20 cellular contexts compared by ENCODE assay signal in genomic region chr10:70417568-70417967, GRCh38. TPM values are rescaled to one million over a fixed set of nuclear protein-coding genes. Genes with fewer than 3 reads are reported as not detected.
DNase-seq lines count a peak whose midpoint lies in the region; ATAC-seq, FAIRE-seq and TF ChIP-seq lines count a peak whose summit lies in the region.
"Had no signal": no experiment of that assay in that cellular context is flagged by ENCODE, and none has a peak within 500 bp of the region (broad histone marks: within the 10 kb centered on the region; RNA-seq: fewer than 3 reads in every experiment).

No MANE protein-coding gene starts in this region.

- ATAC-seq in A549 (no peak; a peak in 1 of 6 replicates), GM19467 (IDR thresholded peaks at IDR 0.05; ENCODE audit: unreplicated experiment) (no peak), HG02981 (IDR thresholded peaks at IDR 0.05; ENCODE audit: unreplicated experiment) (no peak)
- ATAC-seq in CD4-positive, alpha-beta T cell (ENCODE audit: poor library complexity) = no peak
- ATAC-seq: left lung had no signal

- peak overlapping the region; percentile 62 for H3K27ac Mint-ChIP-seq in CD4-positive, alpha-beta T cell
- peak overlapping the region; percentile 14 for H3K27ac Mint-ChIP-seq in activated naive CD8-positive, alpha-beta T cell treated with anti-CD3 and anti-CD28 coated beads for 36 hours

- H3K27me3 Mint-ChIP-seq in CD4-positive, alpha-beta T cell = no peaks in the 10 kb centered on the region
- no peaks in the 10 kb centered on the region for H3K27me3 Mint-ChIP-seq in activated naive CD8-positive, alpha-beta T cell treated with anti-CD3 and anti-CD28 coated beads for 36 hours

- CTCF ChIA-PET in A549 (lab: Yijun Ruan, JAX) = interaction anchor here (1.0 to 1.7 kb wide), 2 partner anchors 11 to 31 kb away, joined by 3 read pairs; no protein-coding TSS in a partner anchor
- CTCF ChIA-PET in CD4-positive, alpha-beta T cell (lab: Charles Lee) = no interaction called here

- WGBS in A549 (ENCODE audit: missing lambda C conversion rate) = 86% methylated on average over 1 of the region's 1 CpG

- H3K4me2 ChIP-seq in A549 = peak overlapping the region; percentile 39

- peaks cover 58% of the 10 kb centered on the region for H3K36me3 Mint-ChIP-seq in CD4-positive, alpha-beta T cell (ENCODE audit: low read depth)
- H3K36me3 Mint-ChIP-seq in activated naive CD8-positive, alpha-beta T cell treated with anti-CD3 and anti-CD28 coated beads for 36 hours = peaks cover 14% of the 10 kb centered on the region

- H3K4me3 ChIP-seq in A549 (no peak overlapping the region), foreskin fibroblast (ENCODE audit: low read depth in 1 of 2, low read length in 2 of 2) (no peak overlapping the region)
- H3K4me3 ChIP-seq: left lung had no signal

- H3K27me3 ChIP-seq in CD4-positive, alpha-beta T cell (ENCODE audit: control insufficient read depth, insufficient read depth, low read length) = no peaks in the 10 kb centered on the region
- H3K27me3 ChIP-seq: left lung had no signal

- intact Hi-C loops in CD4-positive, alpha-beta T cell (cut with DNase I, micrococcal nuclease) = no loop called here

- DNase-seq in A549 (ENCODE audit: low read depth in 1 of 2, low spot score in 1 of 2) (no peak), foreskin fibroblast (peak; percentile 21 to 52), NCI-H2196 treated with DMSO at 0.1 percent for 48 hours (lab: John Stamatoyannopoulos, UW; ENCODE audit: unreplicated experiment) (no peak), KG1 (lab: John Stamatoyannopoulos, UW) (no peak)
- DNase-seq in CD4-positive, alpha-beta T cell = no peak
- DNase-seq in activated naive CD8-positive, alpha-beta T cell treated with anti-CD3 and anti-CD28 coated beads for 36 hours = no peak
- DNase-seq: activated CD4-positive, alpha-beta T cell treated with anti-CD3 and anti-CD28 coated beads, Interleukin-2, amount 50 U/mL, for 1 hour; activated gamma-delta T cell; DMS153; effector CD4-positive, alpha-beta T cell; left lung; NCI-H1694; SIG-M5 had no signal

- no peak for TF ChIP-seq CTCF in A549 (IDR thresholded peaks at IDR 0.05)
- no peak for TF ChIP-seq CTCF in CD4-positive, alpha-beta T cell (IDR thresholded peaks at IDR 0.05)
- no peak for TF ChIP-seq CTCF in foreskin fibroblast (IDR thresholded peaks at IDR 0.05; ENCODE audit: low read depth, low read length)

- TF ChIP-seq POLR2A in A549 (IDR thresholded peaks at IDR 0.05; ENCODE audit: low read length) = no peak

- H3K4me1 Mint-ChIP-seq in CD4-positive, alpha-beta T cell (ENCODE audit: low read depth) = peaks cover 35% of the 10 kb centered on the region
- peaks cover 35% of the 10 kb centered on the region for H3K4me1 Mint-ChIP-seq in activated naive CD8-positive, alpha-beta T cell treated with anti-CD3 and anti-CD28 coated beads for 36 hours

- POLR2A ChIA-PET in A549 (lab: Yijun Ruan, JAX) = interaction anchor here (1.1 to 1.5 kb wide), 3 partner anchors 12 to 14 kb away, joined by 3 to 5 read pairs (median 5); partner anchors contain the start of gene EIF4EBP2
- POLR2A ChIA-PET in CD4-positive, alpha-beta T cell (lab: Charles Lee) = interaction anchor here (1.9 kb wide), 1 partner anchor 13 kb away, joined by 9 read pairs; the partner anchor contains the start of gene EIF4EBP2

- H3K4me3 Mint-ChIP-seq in CD4-positive, alpha-beta T cell = no peak overlapping the region
- H3K4me3 Mint-ChIP-seq in activated naive CD8-positive, alpha-beta T cell treated with anti-CD3 and anti-CD28 coated beads for 36 hours = no peak overlapping the region

- H3K9me3 ChIP-seq in A549 = no peaks in the 10 kb centered on the region
- no peaks in the 10 kb centered on the region for H3K9me3 ChIP-seq in CD4-positive, alpha-beta T cell (ENCODE audit: control insufficient read depth, low read length)
- H3K9me3 ChIP-seq: left lung had no signal

- no peaks in the 10 kb centered on the region for H3K9me3 Mint-ChIP-seq in CD4-positive, alpha-beta T cell
- no peaks in the 10 kb centered on the region for H3K9me3 Mint-ChIP-seq in activated naive CD8-positive, alpha-beta T cell treated with anti-CD3 and anti-CD28 coated beads for 36 hours

- no peak for FAIRE-seq in A549 (lab: Jason Lieb, UNC)
- FAIRE-seq: frontal cortex had no signal

- no peak for TF ChIP-seq RAD21 in A549 (conservative IDR thresholded peaks at IDR 0.05 in 1 of 2, IDR thresholded peaks at IDR 0.05 in 1 of 2)

- H3K4me1 ChIP-seq in A549 = peaks cover 14% of the 10 kb centered on the region

- TF ChIP-seq EP300 in A549 (IDR thresholded peaks at IDR 0.05) = no peak

- H3K27ac ChIP-seq in A549 = no peak overlapping the region
- H3K27ac ChIP-seq in CD4-positive, alpha-beta T cell (ENCODE audit: low read depth, low read length) = no peak overlapping the region
- H3K27ac ChIP-seq: left lung had no signal

TF ChIP-seq in A549, 52 proteins besides CTCF, POLR2A, EP300 and RAD21:
- TF ChIP-seq POLR2AphosphoS2 (conservative IDR thresholded peaks at IDR 0.05; ENCODE audit: low read length) (no peak; the same call in 1 of the 2 replicates), KDM1A (IDR thresholded peaks at IDR 0.05; ENCODE audit: low read depth) (no peak), ATOH8 (CRISPR knock-in tag; IDR thresholded peaks at IDR 0.05; ENCODE audit: low read depth) (no peak)

RNA-seq across cellular contexts. Expression of gene EIF4EBP2, which starts 13.6 kb away (rescaled TPM):
- polyA plus RNA-seq in A549 (2011; rRNA removed) (15.4 and 17.7 TPM in 2 replicates), A549 (2017; fragmentation: RNase III; extraction: RNeasy Plus Mini Kit Qiagen cat#74134 plus additional on column Dnase treatment) (12.2 to 13.0 TPM (median 12.2 TPM) in 3 replicates)
- polyA plus RNA-seq in A549 (2012; cell fraction: cytosol; rRNA removed) = 3.5 and 4.7 TPM in 2 replicates
- polyA plus RNA-seq in A549 (2012; cell fraction: nucleus; rRNA removed) = 2.0 and 3.7 TPM in 2 replicates
- 19.4 and 19.8 TPM in 2 replicates for polyA minus RNA-seq in A549 (2011; rRNA and poly(A)+ RNA removed)
- total RNA-seq in CD4-positive, alpha-beta T cell = 10 to 100 TPM; 21.4 to 22.6 TPM
- total RNA-seq in activated naive CD8-positive, alpha-beta T cell treated with anti-CD3 and anti-CD28 coated beads for 36 hours = 10 to 100 TPM; 31.0 to 31.4 TPM

RNA-seq across cellular contexts. Expression of gene NODAL, which starts 23.9 kb away (rescaled TPM):
- polyA plus RNA-seq in A549 (2011; rRNA removed) (not detected in 2 replicates), A549 (2017; fragmentation: RNase III; extraction: RNeasy Plus Mini Kit Qiagen cat#74134 plus additional on column Dnase treatment) (not detected in 3 replicates)
- not detected in 2 replicates for polyA plus RNA-seq in A549 (2012; cell fraction: cytosol; rRNA removed)
- not detected in 2 replicates for polyA plus RNA-seq in A549 (2012; cell fraction: nucleus; rRNA removed)
- polyA minus RNA-seq in A549 (2011; rRNA and poly(A)+ RNA removed) = not detected in 2 replicates
- total RNA-seq in CD4-positive, alpha-beta T cell = not detected
- not detected for total RNA-seq in activated naive CD8-positive, alpha-beta T cell treated with anti-CD3 and anti-CD28 coated beads for 36 hours
- total RNA-seq: left lung, M059J, NCI-H460, posterior vena cava had no signal
- polyA plus RNA-seq: BJ had no signal

RNA-seq across cellular contexts. Expression of gene LRRC20, which starts 35.1 kb away (rescaled TPM):
- 16.5 and 19.6 TPM in 2 replicates for polyA plus RNA-seq in A549 (2011; rRNA removed)
- 41.6 and 54.1 TPM in 2 replicates for polyA plus RNA-seq in A549 (2012; cell fraction: cytosol; rRNA removed)
- 53.3 and 53.9 TPM in 2 replicates for polyA plus RNA-seq in A549 (2012; cell fraction: nucleus; rRNA removed)
- 19.0 to 22.1 TPM (median 20.7 TPM) in 3 replicates for polyA plus RNA-seq in A549 (2017; fragmentation: RNase III; extraction: RNeasy Plus Mini Kit Qiagen cat#74134 plus additional on column Dnase treatment)
- 14.3 and 18.8 TPM in 2 replicates for polyA minus RNA-seq in A549 (2011; rRNA and poly(A)+ RNA removed)
- 1 to 10 TPM; 1.6 to 1.8 TPM for total RNA-seq in CD4-positive, alpha-beta T cell
- total RNA-seq in activated naive CD8-positive, alpha-beta T cell treated with anti-CD3 and anti-CD28 coated beads for 36 hours = 10 to 100 TPM; 14.0 to 16.0 TPM

Comparison
In these comparisons a context has a peak if more than half of its experiments do, and no peak if none do; other contexts are left out.
1. DNase-seq: peak in foreskin fibroblast (2 of 2); none in A549 (0 of 2), CD4-positive, alpha-beta T cell (0 of 10), activated naive CD8-positive, alpha-beta T cell treated with anti-CD3 and anti-CD28 coated beads for 36 hours (single experiment), NCI-H2196 treated with DMSO at 0.1 percent for 48 hours (single experiment) and KG1 (single experiment).
2. RNA of gene LRRC20, which starts 35.1 kb away (total RNA-seq): 14.0 to 16.0 TPM in activated naive CD8-positive, alpha-beta T cell treated with anti-CD3 and anti-CD28 coated beads for 36 hours; 1.6 to 1.8 TPM in CD4-positive, alpha-beta T cell; every median in the first group is over 4 times any median in the second.